ENCODE assay signal across 16 cellular contexts in genomic region chr1:88001460-88001859, GRCh38.
DNase-seq lines count a peak whose midpoint lies in the region; FAIRE-seq and TF ChIP-seq lines count a peak whose summit lies in the region.
"Had no signal": no experiment of that assay in that cellular context is flagged by ENCODE, and none has a peak within 500 bp of the region (broad histone marks: within the 10 kb centered on the region; RNA-seq: fewer than 3 reads in every experiment).

No MANE protein-coding gene starts in this region.

- H3K4me3 ChIP-seq in AG04449 (ENCODE audit: low read depth, low read length) (no peak overlapping the region), astrocyte (ENCODE audit: insufficient read depth, low read depth, low read length) (no peak overlapping the region), esophagus muscularis mucosa (no peak overlapping the region)
- H3K4me3 ChIP-seq: heart left ventricle, lower lobe of right lung, tibial nerve had no signal

- WGBS in esophagus muscularis mucosa, result 91% methylated on average over 1 of the region's 1 CpG

- peak; percentile 60 for FAIRE-seq in astrocyte (lab: Jason Lieb, UNC)
- FAIRE-seq: HTR-8/SVneo had no signal

- intact Hi-C loops in esophagus muscularis mucosa (cut with DNase I), result no loop called here

- peaks cover 8% of the 10 kb centered on the region for H3K4me1 ChIP-seq in astrocyte (ENCODE audit: insufficient read depth, low read length)
- no peaks in the 10 kb centered on the region for H3K4me1 ChIP-seq in esophagus muscularis mucosa
- H3K4me1 ChIP-seq: heart left ventricle, lower lobe of right lung, tibial nerve had no signal

- no peak for TF ChIP-seq EP300 in esophagus muscularis mucosa (IDR thresholded peaks at IDR 0.05)

- H3K4me3 Mint-ChIP-seq in astrocyte (ENCODE audit: unreplicated experiment), result no peak overlapping the region
- H3K4me3 Mint-ChIP-seq: T-helper 1 cell treated with Interleukin-12 subunit alpha and Interleukin-12 subunit beta and Interleukin-4 antibody, amounts not matched to agents 30 μg/mL and 1 μg/mL, for 36 hours had no signal

- CTCF ChIA-PET in AG04449 (lab: Yijun Ruan, JAX), result no interaction called here

- POLR2A ChIA-PET in AG04449 (lab: Yijun Ruan, JAX), result interaction anchor here (0.8 kb wide), 1 partner anchor 33 kb away, joined by 4 read pairs; no protein-coding TSS in a partner anchor

- H3K36me3 Mint-ChIP-seq in astrocyte (ENCODE audit: low read depth, unreplicated experiment), result no peaks in the 10 kb centered on the region

- H2AFZ ChIP-seq in astrocyte (ENCODE audit: low read depth, low read length), result no peak overlapping the region

- H3K9me3 Mint-ChIP-seq in astrocyte (ENCODE audit: unreplicated experiment), result no peaks in the 10 kb centered on the region
- H3K9me3 Mint-ChIP-seq: T-helper 1 cell treated with Interleukin-12 subunit alpha and Interleukin-12 subunit beta and Interleukin-4 antibody, amounts not matched to agents 30 μg/mL and 1 μg/mL, for 36 hours had no signal

- no peaks in the 10 kb centered on the region for H4K20me1 ChIP-seq in astrocyte (ENCODE audit: insufficient read depth, low read length)

- H3K4me2 ChIP-seq in astrocyte (ENCODE audit: low read length), result peak overlapping the region; percentile 59

- H3K4me1 Mint-ChIP-seq in astrocyte (ENCODE audit: low read depth, unreplicated experiment), result peaks cover 10% of the 10 kb centered on the region

- H3K9me3 ChIP-seq in astrocyte (ENCODE audit: insufficient read depth, low read depth, low read length), result no peaks in the 10 kb centered on the region
- no peaks in the 10 kb centered on the region for H3K9me3 ChIP-seq in esophagus muscularis mucosa
- H3K9me3 ChIP-seq: heart left ventricle, lower lobe of right lung, tibial nerve had no signal

- H3K9ac ChIP-seq in astrocyte (ENCODE audit: low read length), result no peak overlapping the region

- no peaks in the 10 kb centered on the region for H3K27me3 ChIP-seq in astrocyte (ENCODE audit: insufficient read depth, low read length)
- no peaks in the 10 kb centered on the region for H3K27me3 ChIP-seq in esophagus muscularis mucosa
- H3K27me3 ChIP-seq: heart left ventricle, tibial nerve had no signal

- no peaks in the 10 kb centered on the region for H3K79me2 ChIP-seq in astrocyte (ENCODE audit: insufficient read depth, low read length)

- H3K36me3 ChIP-seq in astrocyte (ENCODE audit: insufficient read depth, low read length) (no peaks in the 10 kb centered on the region), esophagus muscularis mucosa (no peaks in the 10 kb centered on the region)
- H3K36me3 ChIP-seq: heart left ventricle, lower lobe of right lung, tibial nerve had no signal

- TF ChIP-seq CTCF in AG04449 (IDR thresholded peaks at IDR 0.05; ENCODE audit: insufficient read depth, low read length, missing control alignments) (no peak), astrocyte (IDR thresholded peaks at IDR 0.05; ENCODE audit: insufficient read depth, low read depth, low read length) (no peak), esophagus muscularis mucosa (IDR thresholded peaks at IDR 0.05) (no peak)

- H3K27ac ChIP-seq in astrocyte (ENCODE audit: low read depth, low read length) (no peak overlapping the region), esophagus muscularis mucosa (replicated peaks in 1 of 4) (no peak overlapping the region)
- H3K27ac ChIP-seq: heart left ventricle, lower lobe of right lung, tibial nerve had no signal

- DNase-seq in AG04449 (ENCODE audit: low read depth, low spot score), result peak; percentile 12
- DNase-seq in HPDE6-E6E7 (ENCODE audit: extremely low spot score), result peak; percentile 34
- DNase-seq in astrocyte (ENCODE audit: low read depth), result peak; percentile 58
- DNase-seq in kidney tubule cell (ENCODE audit: low spot score), result peak; percentile 75
- no peak for DNase-seq in esophagus muscularis mucosa (ENCODE audit: extremely low spot score)
- no peak for DNase-seq in iPS-NIHi7 (ENCODE audit: extremely low spot score)
- no peak for DNase-seq in DMS79 treated with DMSO at 0.1 percent for 48 hours (lab: John Stamatoyannopoulos, UW)
- DNase-seq in cerebellum (ENCODE audit: low spot score), result no peak
- DNase-seq: DMS153; effector CD4-positive, alpha-beta T cell; heart left ventricle; lower lobe of right lung; NCI-H2171 treated with DMSO at 0.1 percent for 48 hours had no signal

- no peaks in the 10 kb centered on the region for H3K27me3 Mint-ChIP-seq in astrocyte (ENCODE audit: low read depth, unreplicated experiment)

- no peak for TF ChIP-seq POLR2A in esophagus muscularis mucosa (IDR thresholded peaks at IDR 0.05; ENCODE audit: low read depth)

- H3K27ac Mint-ChIP-seq in astrocyte (ENCODE audit: unreplicated experiment), result peak overlapping the region; percentile 31
- H3K27ac Mint-ChIP-seq: T-helper 1 cell treated with Interleukin-12 subunit alpha and Interleukin-12 subunit beta and Interleukin-4 antibody, amounts not matched to agents 30 μg/mL and 1 μg/mL, for 36 hours had no signal

Comparison
In these comparisons a context has a peak if more than half of its experiments do, and no peak if none do; other contexts are left out.
1. DNase-seq: peak in AG04449 (single experiment), HPDE6-E6E7 (single experiment), astrocyte (single experiment) and kidney tubule cell (single experiment); none in esophagus muscularis mucosa (single experiment), iPS-NIHi7 (single experiment), DMS79 treated with DMSO at 0.1 percent for 48 hours (single experiment) and cerebellum (single experiment).